8 cellular contexts compared by ENCODE assay signal in the genomic region with DNA sequence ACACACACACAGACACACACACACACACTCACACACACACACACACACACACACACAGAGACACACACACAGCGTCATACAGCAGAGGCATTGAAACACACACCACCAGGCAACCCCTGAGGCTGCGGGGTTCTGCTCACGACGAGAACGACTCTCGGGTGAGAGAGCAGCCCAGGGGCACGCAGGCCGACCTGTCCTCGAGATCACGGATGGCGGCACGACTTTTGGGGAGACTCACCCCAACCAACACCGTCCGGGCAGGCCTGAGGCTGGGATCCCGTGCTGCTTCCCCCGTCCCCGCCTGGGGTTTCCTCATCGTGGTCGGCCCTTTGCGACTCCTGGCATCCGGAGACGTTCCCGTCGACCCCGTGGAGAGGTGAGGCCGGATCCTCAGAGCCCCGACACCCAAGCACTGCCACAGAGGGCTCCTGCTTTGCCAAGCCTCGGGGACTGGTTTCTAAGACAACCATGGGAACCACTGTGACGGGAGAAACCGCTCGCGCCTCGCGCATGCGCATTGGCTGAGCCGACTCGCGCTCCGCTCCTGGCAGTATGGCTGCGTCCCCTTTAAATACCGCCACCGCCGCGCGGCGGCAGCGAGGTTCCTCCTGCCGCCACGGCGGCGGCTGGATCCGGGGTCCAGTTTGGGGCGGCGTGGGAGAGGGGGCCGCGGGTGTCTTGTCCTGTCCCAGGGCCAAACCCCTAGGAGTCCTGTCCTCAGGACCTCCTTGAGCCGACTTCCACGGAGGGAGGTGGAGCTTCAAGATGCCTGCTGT.
DNase-seq lines count a peak whose midpoint lies in the region; ATAC-seq and TF ChIP-seq lines count a peak whose summit lies in the region.
"Not testable (repeated sequence)": the region's sequence is repeated elsewhere in the genome, so short reads cannot be mapped to it uniquely, and the experiment has no call there.

No MANE protein-coding gene starts in this region.

- ATAC-seq in GM19035 (IDR thresholded peaks at IDR 0.05; ENCODE audit: unreplicated experiment) (peak; percentile 61), HG02610 (IDR thresholded peaks at IDR 0.05; ENCODE audit: unreplicated experiment) (peak; percentile 77), HG03521 (IDR thresholded peaks at IDR 0.05; ENCODE audit: unreplicated experiment) (peak; percentile 83), left ventricle myocardium superior (peak; percentile 66)
- not testable (repeated sequence) for ATAC-seq in activated CD8-positive, alpha-beta T cell treated with anti-CD3 and anti-CD28 coated beads for 36 hours; aorta (ENCODE audit: low FRiP score)

- not testable (repeated sequence) for H3K36me3 ChIP-seq in brain microvascular endothelial cell (replicated peaks); aorta (ENCODE audit: control insufficient read depth in 1 of 2, insufficient read depth in 2 of 2, low read length in 1 of 2)

- DNase-seq in activated CD8-positive, alpha-beta T cell treated with anti-CD3 and anti-CD28 coated beads for 36 hours, result peak; percentile 51
- DNase-seq in brain microvascular endothelial cell (peak; percentile 52), left ventricle myocardium superior (peak; percentile 29), aorta (peak; percentile 22 to 51)
- not testable (repeated sequence) for DNase-seq in progenitor cell of endocrine pancreas (ENCODE audit: low spot score, unreplicated experiment)

- H3K36me3 Mint-ChIP-seq in activated CD8-positive, alpha-beta T cell treated with anti-CD3 and anti-CD28 coated beads for 36 hours (ENCODE audit: low read depth); progenitor cell of endocrine pancreas (ENCODE audit: insufficient read depth): not testable (repeated sequence)

- peak overlapping the region; percentile 66 for H3K4me3 Mint-ChIP-seq in activated CD8-positive, alpha-beta T cell treated with anti-CD3 and anti-CD28 coated beads for 36 hours
- H3K4me3 Mint-ChIP-seq in progenitor cell of endocrine pancreas (ENCODE audit: low read depth), result peak overlapping the region; percentile 29

- CTCF ChIA-PET in activated CD8-positive, alpha-beta T cell treated with anti-CD3 and anti-CD28 coated beads for 36 hours (lab: Charles Lee), result not testable (repeated sequence)

- H3K4me1 ChIP-seq in aorta (ENCODE audit: control insufficient read depth in 1 of 2, insufficient read depth in 2 of 2, low read length in 2 of 2), result not testable (repeated sequence)

- not testable (repeated sequence) for TF ChIP-seq CTCF in activated CD8-positive, alpha-beta T cell treated with anti-CD3 and anti-CD28 coated beads for 36 hours (IDR thresholded peaks at IDR 0.05); brain microvascular endothelial cell (IDR thresholded peaks at IDR 0.05; ENCODE audit: low read depth, low read length, missing control alignments); progenitor cell of endocrine pancreas (IDR thresholded peaks at IDR 0.05; ENCODE audit: unreplicated experiment)

- WGBS in aorta, 2 donors, result 1% methylated on average over 16 to 24 of the region's 58 CpGs

- peak overlapping the region; percentile 76 for H3K27ac ChIP-seq in brain microvascular endothelial cell
- H3K27ac ChIP-seq in aorta (ENCODE audit: low read depth in 1 of 2, low read length in 2 of 2), result not testable (repeated sequence)

- not testable (repeated sequence) for H3K4me1 Mint-ChIP-seq in activated CD8-positive, alpha-beta T cell treated with anti-CD3 and anti-CD28 coated beads for 36 hours (ENCODE audit: low read depth); progenitor cell of endocrine pancreas (ENCODE audit: low read depth)

- POLR2A ChIA-PET in activated CD8-positive, alpha-beta T cell treated with anti-CD3 and anti-CD28 coated beads for 36 hours (lab: Charles Lee), result not testable (repeated sequence)

- in situ Hi-C loops in brain microvascular endothelial cell (cut with HindIII; ENCODE audit: low pct_ligation_motif_present, low sequenced_read_pairs), result not testable (repeated sequence)

- intact Hi-C loops in activated CD8-positive, alpha-beta T cell treated with anti-CD3 and anti-CD28 coated beads for 36 hours (cut with micrococcal nuclease); left ventricle myocardium superior (cut with micrococcal nuclease); aorta (cut with DNase I): not testable (repeated sequence)

- H3K27me3 Mint-ChIP-seq in activated CD8-positive, alpha-beta T cell treated with anti-CD3 and anti-CD28 coated beads for 36 hours; progenitor cell of endocrine pancreas: not testable (repeated sequence)

- H3K27me3 ChIP-seq in brain microvascular endothelial cell (replicated peaks); aorta (ENCODE audit: control insufficient read depth in 1 of 2, insufficient read depth in 2 of 2, low read length in 1 of 2): not testable (repeated sequence)

- H3K9me3 Mint-ChIP-seq in activated CD8-positive, alpha-beta T cell treated with anti-CD3 and anti-CD28 coated beads for 36 hours; progenitor cell of endocrine pancreas (ENCODE audit: low read depth): not testable (repeated sequence)

- H3K27ac Mint-ChIP-seq in activated CD8-positive, alpha-beta T cell treated with anti-CD3 and anti-CD28 coated beads for 36 hours, result peak overlapping the region; percentile 49
- H3K27ac Mint-ChIP-seq in progenitor cell of endocrine pancreas, result not testable (repeated sequence)

- not testable (repeated sequence) for H3K9me3 ChIP-seq in aorta (ENCODE audit: control insufficient read depth, low read length)

- peak overlapping the region; percentile 26 for H3K4me3 ChIP-seq in brain microvascular endothelial cell (ENCODE audit: low read depth, low read length)
- not testable (repeated sequence) for H3K4me3 ChIP-seq in aorta (ENCODE audit: low read length in 2 of 2)
